ENCODE assay signal across 26 cellular contexts in the genomic region with DNA sequence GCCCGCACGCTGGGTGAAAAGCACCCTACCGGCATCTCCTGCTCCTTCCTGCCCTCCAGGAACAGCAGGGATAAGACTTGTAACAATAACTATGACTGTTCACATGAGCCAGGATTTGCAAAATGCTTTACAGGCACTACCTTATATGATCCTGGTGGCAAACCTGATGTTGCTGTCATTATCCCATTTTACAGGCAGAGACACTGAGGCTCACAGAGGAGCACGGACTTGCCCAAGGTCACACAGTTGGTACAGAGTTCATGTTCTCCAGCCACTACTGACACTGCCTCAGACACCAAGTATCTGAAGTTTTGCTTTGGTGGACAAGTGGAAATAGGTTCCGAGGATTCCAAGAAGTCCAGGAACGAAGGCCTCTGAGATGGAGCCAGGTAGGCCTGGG. TPM values are rescaled to one million over a fixed set of nuclear protein-coding genes. Genes with fewer than 3 reads are reported as not detected.
"Had no signal": no experiment of that assay in that cellular context is flagged by ENCODE, and none has a peak within 500 bp of the region (broad histone marks: within the 10 kb centered on the region; RNA-seq: fewer than 3 reads in every experiment).

No MANE protein-coding gene starts in this region.

- ATAC-seq: esophagus mucosa; gastrocnemius medialis; left cardiac atrium; left lung; naive thymus-derived CD4-positive, alpha-beta T cell; stimulated activated memory B cell treated with anti-CD40 and anti-IgM and Interleukin-4, amounts not matched to agents 10 μg/mL and 1 μg/mL and 100 μg/mL, for 72 hours had no signal

- DNase-seq: cerebellar nuclear complex; cortex of kidney; effector CD4-positive, alpha-beta T cell; foreskin fibroblast; gastrocnemius medialis; head of caudate nucleus; kidney; left cardiac atrium; left lung; mesenchymal stem cell; mucosa of descending colon; naive thymus-derived CD4-positive, alpha-beta T cell; sigmoid colon; stimulated activated CD4-positive, alpha-beta T cell treated with anti-CD3 and anti-CD28 coated beads, Interleukin-2, amount 100 ng/mL, for 24 hours; stimulated activated CD4-positive, alpha-beta T cell treated with anti-CD3 and anti-CD28 coated beads, Interleukin-4, amount 100 ng/mL, for 24 hours; upper lobe of left lung had no signal

- H3K27ac ChIP-seq: epithelial cell of prostate, gastrocnemius medialis, left lung, parathyroid adenoma, prostate gland, right atrium auricular region, sigmoid colon, thoracic aorta, tibial nerve, upper lobe of left lung had no signal

- H3K9me3 Mint-ChIP-seq: mesothelial cell of epicardium; naive thymus-derived CD4-positive, alpha-beta T cell; stimulated activated memory B cell treated with anti-CD40 and anti-IgM and Interleukin-4, amounts not matched to agents 10 μg/mL and 1 μg/mL and 100 μg/mL, for 72 hours; stimulated activated naive CD8-positive, alpha-beta T cell treated with anti-CD3 and anti-CD28 coated beads, Interleukin-15, Interleukin-2, amounts not matched to agents 100 ng/mL and 50 ng/mL, for 24 hours had no signal

- H3K4me3 Mint-ChIP-seq: mesothelial cell of epicardium; naive thymus-derived CD4-positive, alpha-beta T cell; stimulated activated memory B cell treated with anti-CD40 and anti-IgM and Interleukin-4, amounts not matched to agents 10 μg/mL and 1 μg/mL and 100 μg/mL, for 72 hours; stimulated activated naive CD8-positive, alpha-beta T cell treated with anti-CD3 and anti-CD28 coated beads, Interleukin-15, Interleukin-2, amounts not matched to agents 100 ng/mL and 50 ng/mL, for 24 hours had no signal

- H3K4me1 ChIP-seq: gastrocnemius medialis, left lung, parathyroid adenoma, prostate gland, right atrium auricular region, sigmoid colon, upper lobe of left lung had no signal

- H2AFZ ChIP-seq: parathyroid adenoma had no signal

- H3K4me1 Mint-ChIP-seq: mesothelial cell of epicardium had no signal

- H3K27ac Mint-ChIP-seq: mesothelial cell of epicardium; stimulated activated memory B cell treated with anti-CD40 and anti-IgM and Interleukin-4, amounts not matched to agents 10 μg/mL and 1 μg/mL and 100 μg/mL, for 72 hours had no signal

- H3K79me2 ChIP-seq: parathyroid adenoma had no signal

- H3K9me3 ChIP-seq: gastrocnemius medialis, left lung, mucosa of descending colon, prostate gland, right atrium auricular region, sigmoid colon, thoracic aorta, tibial nerve, upper lobe of left lung had no signal

- H3K4me3 ChIP-seq: gastrocnemius medialis, left lung, mucosa of descending colon, prostate gland, right atrium auricular region, sigmoid colon, thoracic aorta, tibial nerve, upper lobe of left lung had no signal

- H3K9ac ChIP-seq: parathyroid adenoma had no signal

- H3K27me3 Mint-ChIP-seq: naive thymus-derived CD4-positive, alpha-beta T cell; stimulated activated memory B cell treated with anti-CD40 and anti-IgM and Interleukin-4, amounts not matched to agents 10 μg/mL and 1 μg/mL and 100 μg/mL, for 72 hours; stimulated activated naive CD8-positive, alpha-beta T cell treated with anti-CD3 and anti-CD28 coated beads, Interleukin-15, Interleukin-2, amounts not matched to agents 100 ng/mL and 50 ng/mL, for 24 hours had no signal

- H3K27me3 ChIP-seq: gastrocnemius medialis, left lung, right atrium auricular region, sigmoid colon, tibial nerve, upper lobe of left lung had no signal

RNA-seq across cellular contexts. Expression of a gene that starts 24.5 kb away (rescaled TPM):
- total RNA-seq: gastrocnemius medialis had no signal
